ENCODE assay signal across 19 cellular contexts in genomic region chr7:157549612-157550299, GRCh38.
DNase-seq lines count a peak whose midpoint lies in the region; ATAC-seq and TF ChIP-seq lines count a peak whose summit lies in the region.
"Had no signal": no experiment of that assay in that cellular context is flagged by ENCODE, and none has a peak within 500 bp of the region (broad histone marks: within the 10 kb centered on the region; RNA-seq: fewer than 3 reads in every experiment).

No MANE protein-coding gene starts in this region.

- H3K27ac ChIP-seq in heart right ventricle (no peak overlapping the region), neural progenitor cell (no peak overlapping the region), upper lobe of right lung (no peak overlapping the region)

- no peak for ATAC-seq in heart right ventricle
- no peak for ATAC-seq in upper lobe of right lung
- ATAC-seq: GM23338, HCT116 had no signal

- H3K27me3 Mint-ChIP-seq in endothelial cell (ENCODE audit: unreplicated experiment), result peaks cover 20% of the 10 kb centered on the region
- no peaks in the 10 kb centered on the region for H3K27me3 Mint-ChIP-seq in neural progenitor cell (ENCODE audit: insufficient read depth, low read depth)

- peaks cover 43% of the 10 kb centered on the region for H3K9me3 Mint-ChIP-seq in endothelial cell (ENCODE audit: unreplicated experiment)
- H3K9me3 Mint-ChIP-seq in neural progenitor cell, result no peaks in the 10 kb centered on the region

- no peak overlapping the region for H3K27ac Mint-ChIP-seq in endothelial cell (ENCODE audit: unreplicated experiment)
- peak overlapping the region; percentile 66 for H3K27ac Mint-ChIP-seq in neural progenitor cell
- H3K27ac Mint-ChIP-seq: CD14-positive monocyte, GM23338 had no signal

- H3K79me2 ChIP-seq in neural progenitor cell (ENCODE audit: low read depth), result no peaks in the 10 kb centered on the region

- intact Hi-C loops in cardiac septum (cut with DNase I) (no loop called here), heart right ventricle (cut with DNase I) (loop anchor here in 1 of 10 donors (10.0 kb wide), 1 partner anchor 295 kb away; no protein-coding TSS in a partner anchor), upper lobe of right lung (cut with DNase I) (no loop called here)

- WGBS in heart right ventricle, 2 donors, result 95% methylated on average over 22 of the region's 22 CpGs

- peaks cover 0 to 47% (median 0%) of the 10 kb centered on the region in 9 donors for H3K36me3 ChIP-seq in heart right ventricle
- H3K36me3 ChIP-seq in neural progenitor cell, result no peaks in the 10 kb centered on the region
- no peaks in the 10 kb centered on the region for H3K36me3 ChIP-seq in upper lobe of right lung

- peaks cover 4% of the 10 kb centered on the region for H3F3A ChIP-seq in neural progenitor cell (ENCODE audit: low read depth)

- DNase-seq in cardiac septum (ENCODE audit: low spot score) (peak; percentile 59), heart right ventricle (no peak), endothelial cell (ENCODE audit: low spot score) (no peak), neural progenitor cell (ENCODE audit: low spot score) (no peak), upper lobe of right lung (peak; percentile 32), foreskin melanocyte (no peak)
- no peak for DNase-seq in stimulated activated CD4-positive, alpha-beta T cell treated with anti-CD3 and anti-CD28 coated beads, Interleukin-4, amount 100 ng/mL, for 24 hours
- DNase-seq: ACHN, AML-193, DMS 273 treated with DMSO at 0.1 percent for 48 hours, NCI-H1436, NCI-H2029, NCI-H2171, NCI-H748 treated with DMSO at 0.1 percent for 48 hours, OCI-M1, RPMI8226 had no signal

- no peaks in the 10 kb centered on the region for H4K20me1 ChIP-seq in neural progenitor cell (ENCODE audit: low read depth)

- H3K4me3 Mint-ChIP-seq in endothelial cell (ENCODE audit: unreplicated experiment), result peak overlapping the region; percentile 29
- no peak overlapping the region for H3K4me3 Mint-ChIP-seq in neural progenitor cell
- H3K4me3 Mint-ChIP-seq: CD14-positive monocyte, GM23338 had no signal

- H2AFZ ChIP-seq in neural progenitor cell (replicated peaks), result no peak overlapping the region
- H2AFZ ChIP-seq: GM23338 had no signal

- H3K4me3 ChIP-seq in heart right ventricle (no peak overlapping the region), neural progenitor cell (no peak overlapping the region), upper lobe of right lung (no peak overlapping the region)
- H3K4me3 ChIP-seq: GM23338 had no signal

- peaks cover 0 to 10% (median 0%) of the 10 kb centered on the region in 7 donors for H3K27me3 ChIP-seq in heart right ventricle
- no peaks in the 10 kb centered on the region for H3K27me3 ChIP-seq in neural progenitor cell
- no peaks in the 10 kb centered on the region for H3K27me3 ChIP-seq in upper lobe of right lung

- no peaks in the 10 kb centered on the region for H3K4me1 ChIP-seq in heart right ventricle
- H3K4me1 ChIP-seq in neural progenitor cell, result no peaks in the 10 kb centered on the region
- H3K4me1 ChIP-seq in upper lobe of right lung, result no peaks in the 10 kb centered on the region

- peaks cover 29% of the 10 kb centered on the region for H3K36me3 Mint-ChIP-seq in endothelial cell (ENCODE audit: low read depth, unreplicated experiment)
- H3K36me3 Mint-ChIP-seq in neural progenitor cell, result peaks cover 49% of the 10 kb centered on the region
- H3K36me3 Mint-ChIP-seq: CD14-positive monocyte had no signal

- H3K9ac ChIP-seq in neural progenitor cell, result no peak overlapping the region

- TF ChIP-seq CTCF in heart right ventricle (IDR thresholded peaks at IDR 0.05) (no peak), endothelial cell (IDR thresholded peaks at IDR 0.05; ENCODE audit: unreplicated experiment) (no peak), neural progenitor cell (IDR thresholded peaks at IDR 0.05) (no peak), upper lobe of right lung (IDR thresholded peaks at IDR 0.05) (no peak)

- H3K4me2 ChIP-seq in neural progenitor cell, result no peak overlapping the region
- H3K4me2 ChIP-seq: GM23338 had no signal

- H3K4me1 Mint-ChIP-seq in endothelial cell (ENCODE audit: unreplicated experiment), result no peaks in the 10 kb centered on the region
- peaks cover 10% of the 10 kb centered on the region for H3K4me1 Mint-ChIP-seq in neural progenitor cell
- H3K4me1 Mint-ChIP-seq: CD14-positive monocyte, GM23338 had no signal

- no peaks in the 10 kb centered on the region for H3K9me3 ChIP-seq in heart right ventricle
- no peaks in the 10 kb centered on the region for H3K9me3 ChIP-seq in neural progenitor cell (ENCODE audit: low read depth)
- no peaks in the 10 kb centered on the region for H3K9me3 ChIP-seq in upper lobe of right lung

Comparison
In these comparisons a context has a peak if more than half of its experiments do, and no peak if none do; other contexts are left out.
1. DNase-seq: peak in cardiac septum (single experiment) and upper lobe of right lung (single experiment); none in heart right ventricle (0 of 2), endothelial cell (single experiment), neural progenitor cell (single experiment), foreskin melanocyte (single experiment) and stimulated activated CD4-positive, alpha-beta T cell treated with anti-CD3 and anti-CD28 coated beads, Interleukin-4, amount 100 ng/mL, for 24 hours (single experiment).